ENCODE assay signal across 17 cellular contexts in genomic region chr2:41716497-41716896, GRCh38.
DNase-seq lines count a peak whose midpoint lies in the region; ATAC-seq and TF ChIP-seq lines count a peak whose summit lies in the region.
"Had no signal": no experiment of that assay in that cellular context is flagged by ENCODE, and none has a peak within 500 bp of the region (broad histone marks: within the 10 kb centered on the region; RNA-seq: fewer than 3 reads in every experiment).

No MANE protein-coding gene starts in this region.

- DNase-seq in CD4-positive, CD25-positive, alpha-beta regulatory T cell = no peak
- no peak for DNase-seq in HFFc6
- peak; percentile 77 for DNase-seq in NCI-H2107 treated with DMSO at 0.1 percent for 48 hours (lab: John Stamatoyannopoulos, UW; ENCODE audit: unreplicated experiment)
- DNase-seq in ascending aorta (ENCODE audit: low spot score in 2 of 2) = no peak
- no peak for DNase-seq in endothelial cell (ENCODE audit: low spot score)
- DNase-seq in T-helper 17 cell = no peak
- DNase-seq: activated CD8-positive, alpha-beta T cell treated with anti-CD3 and anti-CD28 coated beads, Interleukin-2, amount 10 ng/mL, durations not matched to agents 7 days and 5 days; Caco-2; central memory CD4-positive, alpha-beta T cell; effector CD8-positive, alpha-beta T cell; NCI-H226 had no signal

- H3K4me3 Mint-ChIP-seq in CD4-positive, CD25-positive, alpha-beta regulatory T cell = peak overlapping the region in 2 of 4 donors; percentile 17 to 74
- H3K4me3 Mint-ChIP-seq in HFFc6 = peak overlapping the region; percentile 53; the same call in 1 of the 2 replicates
- H3K4me3 Mint-ChIP-seq in endothelial cell (ENCODE audit: unreplicated experiment) = no peak overlapping the region
- H3K4me3 Mint-ChIP-seq in T-helper 17 cell = no peak overlapping the region
- H3K4me3 Mint-ChIP-seq: activated CD8-positive, alpha-beta T cell treated with anti-CD3 and anti-CD28 coated beads, Interleukin-2, amount 10 ng/mL, durations not matched to agents 7 days and 5 days; activated T-helper 1 cell treated with anti-CD3 and anti-CD28 coated beads, Interleukin-12 subunit alpha, Interleukin-12 subunit beta, Interleukin-2, Interleukin-4 antibody, amounts not matched to agents 30 ng/mL and 10 ng/mL and 1 ng/mL, durations not matched to agents 14 hours and 24 hours and 36 hours; neural crest cell had no signal

- H3K9me3 Mint-ChIP-seq in CD4-positive, CD25-positive, alpha-beta regulatory T cell = peaks cover 0 to 3% (median 0%) of the 10 kb centered on the region in 7 donors
- H3K9me3 Mint-ChIP-seq in HFFc6 (no peaks in the 10 kb centered on the region), endothelial cell (ENCODE audit: unreplicated experiment) (no peaks in the 10 kb centered on the region)
- H3K9me3 Mint-ChIP-seq: activated T-helper 1 cell treated with anti-CD3 and anti-CD28 coated beads, Interleukin-12 subunit alpha, Interleukin-12 subunit beta, Interleukin-2, Interleukin-4 antibody, amounts not matched to agents 30 ng/mL and 10 ng/mL and 1 ng/mL, durations not matched to agents 14 hours and 24 hours and 36 hours had no signal

- no peak overlapping the region for H3K27ac ChIP-seq in CD4-positive, CD25-positive, alpha-beta regulatory T cell (ENCODE audit: insufficient read depth, low read length, poor library complexity, severe bottlenecking)
- H3K27ac ChIP-seq in ascending aorta = peak overlapping the region; percentile 26 to 62
- H3K27ac ChIP-seq: VCaP had no signal

- H3K27ac Mint-ChIP-seq in CD4-positive, CD25-positive, alpha-beta regulatory T cell = peak overlapping the region in 2 of 3 donors; percentile 15 to 38
- H3K27ac Mint-ChIP-seq in HFFc6 (peak overlapping the region; percentile 42; the same call in 1 of the 2 replicates), endothelial cell (ENCODE audit: unreplicated experiment) (no peak overlapping the region), T-helper 17 cell (no peak overlapping the region)

- intact Hi-C loops in ascending aorta (cut with DNase I) = no loop called here

- no peaks in the 10 kb centered on the region for H3K36me3 ChIP-seq in CD4-positive, CD25-positive, alpha-beta regulatory T cell (ENCODE audit: control insufficient read depth, insufficient read depth, low read length)
- no peaks in the 10 kb centered on the region for H3K36me3 ChIP-seq in ascending aorta

- H3K9me3 ChIP-seq in CD4-positive, CD25-positive, alpha-beta regulatory T cell (ENCODE audit: control insufficient read depth in 2 of 2, low read length in 2 of 2) = no peaks in the 10 kb centered on the region
- H3K9me3 ChIP-seq in ascending aorta (no peaks in the 10 kb centered on the region), T-helper 17 cell (ENCODE audit: control insufficient read depth, low read length, poor library complexity, severe bottlenecking) (no peaks in the 10 kb centered on the region)
- H3K9me3 ChIP-seq: Caco-2 had no signal

- no peaks in the 10 kb centered on the region for H3K36me3 Mint-ChIP-seq in CD4-positive, CD25-positive, alpha-beta regulatory T cell
- H3K36me3 Mint-ChIP-seq in HFFc6 (ENCODE audit: low read depth) (no peaks in the 10 kb centered on the region), endothelial cell (ENCODE audit: low read depth, unreplicated experiment) (no peaks in the 10 kb centered on the region), T-helper 17 cell (ENCODE audit: low read depth) (no peaks in the 10 kb centered on the region)

- H3K27me3 Mint-ChIP-seq in CD4-positive, CD25-positive, alpha-beta regulatory T cell = peaks cover 10% of the 10 kb centered on the region
- H3K27me3 Mint-ChIP-seq in HFFc6 (ENCODE audit: insufficient read depth) (no peaks in the 10 kb centered on the region; the same call in none of the 2 replicates), endothelial cell (ENCODE audit: unreplicated experiment) (peaks cover 4% of the 10 kb centered on the region), T-helper 17 cell (no peaks in the 10 kb centered on the region)

- H3K4me1 ChIP-seq in CD4-positive, CD25-positive, alpha-beta regulatory T cell (ENCODE audit: control insufficient read depth, insufficient read depth, low read length, poor library complexity, severe bottlenecking) = peaks cover 5% of the 10 kb centered on the region
- H3K4me1 ChIP-seq in ascending aorta = peaks cover 0 to 6% of the 10 kb centered on the region in 2 donors
- H3K4me1 ChIP-seq: Caco-2 had no signal

- H3K4me1 Mint-ChIP-seq in CD4-positive, CD25-positive, alpha-beta regulatory T cell = peaks cover 9 to 23% (median 13%) of the 10 kb centered on the region in 4 donors
- peaks cover 49% of the 10 kb centered on the region for H3K4me1 Mint-ChIP-seq in HFFc6 (ENCODE audit: low read depth)
- peaks cover 15% of the 10 kb centered on the region for H3K4me1 Mint-ChIP-seq in endothelial cell (ENCODE audit: unreplicated experiment)
- peaks cover 10% of the 10 kb centered on the region for H3K4me1 Mint-ChIP-seq in T-helper 17 cell

- ATAC-seq in CD4-positive, CD25-positive, alpha-beta regulatory T cell (ENCODE audit: low read depth in 2 of 2) = no peak
- no peak for ATAC-seq in T-helper 17 cell
- ATAC-seq in GM21528 (IDR thresholded peaks at IDR 0.05; ENCODE audit: low FRiP score, unreplicated experiment) = no peak
- no peak for ATAC-seq in HG03442 (IDR thresholded peaks at IDR 0.05; ENCODE audit: unreplicated experiment)
- ATAC-seq: activated CD8-positive, alpha-beta T cell treated with anti-CD3 and anti-CD28 coated beads, Interleukin-2, amount 10 ng/mL, durations not matched to agents 7 days and 5 days had no signal

- no peaks in the 10 kb centered on the region for H3K27me3 ChIP-seq in CD4-positive, CD25-positive, alpha-beta regulatory T cell (ENCODE audit: control insufficient read depth, insufficient read depth, low read length)
- no peaks in the 10 kb centered on the region for H3K27me3 ChIP-seq in ascending aorta

- H3K4me3 ChIP-seq in CD4-positive, CD25-positive, alpha-beta regulatory T cell (ENCODE audit: low read depth, low read length) = no peak overlapping the region
- no peak overlapping the region for H3K4me3 ChIP-seq in ascending aorta
- H3K4me3 ChIP-seq: GM12878 had no signal

- TF ChIP-seq CTCF in HFFc6 (IDR thresholded peaks at IDR 0.05) (no peak), ascending aorta (IDR thresholded peaks at IDR 0.05) (no peak), endothelial cell (IDR thresholded peaks at IDR 0.05; ENCODE audit: unreplicated experiment) (no peak)

Comparison
In these comparisons a context has a peak if more than half of its experiments do, and no peak if none do; other contexts are left out.
1. H3K27ac Mint-ChIP-seq: peak in CD4-positive, CD25-positive, alpha-beta regulatory T cell (2 of 3) and HFFc6 (single experiment); none in endothelial cell (single experiment) and T-helper 17 cell (single experiment).